38 cellular contexts compared by ENCODE assay signal in genomic region chr4:138887341-138887740, GRCh38.
"Had no signal": no experiment of that assay in that cellular context is flagged by ENCODE, and none has a peak within 500 bp of the region (broad histone marks: within the 10 kb centered on the region; RNA-seq: fewer than 3 reads in every experiment).

No MANE protein-coding gene starts in this region.

- H3K36me3 Mint-ChIP-seq: activated CD8-positive, alpha-beta memory T cell treated with anti-CD3 and anti-CD28 coated beads, Interleukin-2, amount 10 ng/mL, durations not matched to agents 7 days and 5 days; activated naive CD4-positive, alpha-beta T cell treated with anti-CD3 and anti-CD28 coated beads, Interleukin-2, amount 10 ng/mL, durations not matched to agents 7 days and 5 days; activated naive CD4-positive, alpha-beta T cell treated with anti-CD3 and anti-CD28 coated beads, Interleukin-2, amount 50 U/mL, for 24 hours; activated naive CD8-positive, alpha-beta T cell; activated naive CD8-positive, alpha-beta T cell treated with anti-CD3 and anti-CD28 coated beads, Interleukin-2, amount 10 ng/mL, durations not matched to agents 7 days and 5 days; brain had no signal

- DNase-seq: activated CD4-positive, alpha-beta memory T cell treated with anti-CD3 and anti-CD28 coated beads, Interleukin-2, amount 10 ng/mL, durations not matched to agents 7 days and 5 days; activated CD4-positive, alpha-beta T cell treated with anti-CD3 and anti-CD28 coated beads for 1 hour; activated CD4-positive, alpha-beta T cell treated with anti-CD3 and anti-CD28 coated beads for 36 hours; activated CD4-positive, alpha-beta T cell treated with anti-CD3 and anti-CD28 coated beads for 48 hours; activated CD4-positive, alpha-beta T cell treated with anti-CD3 and anti-CD28 coated beads, Interleukin-2, amount 10 ng/mL, durations not matched to agents 7 days and 5 days; activated CD4-positive, alpha-beta T cell treated with anti-CD3 and anti-CD28 coated beads, Interleukin-2, amount 50 U/mL, for 48 hours; activated CD4-positive, CD25-positive, alpha-beta regulatory T cell; activated CD8-positive, alpha-beta memory T cell treated with anti-CD3 and anti-CD28 coated beads for 24 hours; activated CD8-positive, alpha-beta memory T cell treated with anti-CD3 and anti-CD28 coated beads, Interleukin-2, amount 10 ng/mL, durations not matched to agents 7 days and 5 days; activated CD8-positive, alpha-beta memory T cell treated with anti-CD3 and anti-CD28 coated beads, Interleukin-2, amount 50 U/mL, for 48 hours; activated CD8-positive, alpha-beta T cell treated with anti-CD3 and anti-CD28 coated beads, Interleukin-2, amount 10 ng/mL, durations not matched to agents 7 days and 5 days; activated effector memory CD4-positive, alpha-beta T cell treated with Interleukin-2 at 50 U/mL for 16 hours; activated gamma-delta T cell; activated naive CD4-positive, alpha-beta T cell treated with anti-CD3 and anti-CD28 coated beads, Interleukin-2, amount 10 ng/mL, durations not matched to agents 7 days and 5 days; activated naive CD4-positive, alpha-beta T cell treated with Interleukin-2 at 50 U/mL for 16 hours; activated naive CD8-positive, alpha-beta T cell treated with anti-CD3 and anti-CD28 coated beads, Interleukin-2, amount 10 ng/mL, durations not matched to agents 7 days and 5 days; activated naive CD8-positive, alpha-beta T cell treated with anti-CD3 and anti-CD28 coated beads, Interleukin-2, amount 50 U/mL, for 24 hours; activated T-cell treated with anti-CD3 and anti-CD28 coated beads, Interleukin-2, amount 50 U/mL, for 24 hours; activated T-cell treated with anti-CD3 and anti-CD28 coated beads, Interleukin-2, amount 50 U/mL, for 48 hours; amygdala; anterior cingulate cortex; caudate nucleus; cerebellar nuclear complex; T-helper 2 cell; T-helper 9 cell; WERI-Rb-1 had no signal

- H3K4me3 ChIP-seq: ascending aorta, cardiac muscle cell had no signal

- H3K4me1 Mint-ChIP-seq: activated CD4-positive, alpha-beta T cell treated with anti-CD3 and anti-CD28 coated beads, Interleukin-2, amount 10 ng/mL, durations not matched to agents 7 days and 5 days; activated naive CD4-positive, alpha-beta T cell treated with anti-CD3 and anti-CD28 coated beads, Interleukin-2, amount 10 ng/mL, durations not matched to agents 7 days and 5 days; activated naive CD4-positive, alpha-beta T cell treated with anti-CD3 and anti-CD28 coated beads, Interleukin-2, amount 50 U/mL, for 24 hours; activated naive CD8-positive, alpha-beta T cell treated with anti-CD3 and anti-CD28 coated beads, Interleukin-2, amount 10 ng/mL, durations not matched to agents 7 days and 5 days; central memory CD8-positive, alpha-beta T cell had no signal

- H3K4me3 Mint-ChIP-seq: activated CD4-positive, alpha-beta memory T cell treated with anti-CD3 and anti-CD28 coated beads, Interleukin-2, amount 10 ng/mL, durations not matched to agents 7 days and 5 days; activated CD4-positive, alpha-beta T cell treated with anti-CD3 and anti-CD28 coated beads for 36 hours; activated CD4-positive, alpha-beta T cell treated with anti-CD3 and anti-CD28 coated beads, Interleukin-2, amount 10 ng/mL, durations not matched to agents 7 days and 5 days; activated CD8-positive, alpha-beta memory T cell treated with anti-CD3 and anti-CD28 coated beads, Interleukin-2, amount 10 ng/mL, durations not matched to agents 7 days and 5 days; activated CD8-positive, alpha-beta T cell treated with anti-CD3 and anti-CD28 coated beads, Interleukin-2, amount 10 ng/mL, durations not matched to agents 7 days and 5 days; activated naive CD4-positive, alpha-beta T cell treated with anti-CD3 and anti-CD28 coated beads, Interleukin-2, amount 10 ng/mL, durations not matched to agents 7 days and 5 days; activated naive CD4-positive, alpha-beta T cell treated with anti-CD3 and anti-CD28 coated beads, Interleukin-2, amount 50 U/mL, for 24 hours; activated naive CD8-positive, alpha-beta T cell; activated naive CD8-positive, alpha-beta T cell treated with anti-CD3 and anti-CD28 coated beads, Interleukin-2, amount 10 ng/mL, durations not matched to agents 7 days and 5 days; activated naive CD8-positive, alpha-beta T cell treated with anti-CD3 and anti-CD28 coated beads, Interleukin-2, amount 50 U/mL, for 24 hours; activated T-cell treated with anti-CD3 and anti-CD28 coated beads, Interleukin-2, amount 50 U/mL, for 24 hours; brain; central memory CD8-positive, alpha-beta T cell; T-helper 2 cell treated with Interferon-gamma antibody and Interleukin-4, amounts not matched to agents 5 μg/mL and 100 μg/mL, for 36 hours; WTC11 had no signal

- FAIRE-seq: bronchial epithelial cell, TTC549 had no signal

- H3K27ac Mint-ChIP-seq: activated CD4-positive, alpha-beta memory T cell treated with anti-CD3 and anti-CD28 coated beads, Interleukin-2, amount 10 ng/mL, durations not matched to agents 7 days and 5 days; activated CD4-positive, alpha-beta T cell treated with anti-CD3 and anti-CD28 coated beads for 36 hours; activated CD4-positive, alpha-beta T cell treated with anti-CD3 and anti-CD28 coated beads, Interleukin-2, amount 10 ng/mL, durations not matched to agents 7 days and 5 days; activated CD8-positive, alpha-beta memory T cell treated with anti-CD3 and anti-CD28 coated beads, Interleukin-2, amount 10 ng/mL, durations not matched to agents 7 days and 5 days; activated CD8-positive, alpha-beta T cell treated with anti-CD3 and anti-CD28 coated beads, Interleukin-2, amount 10 ng/mL, durations not matched to agents 7 days and 5 days; activated naive CD4-positive, alpha-beta T cell treated with anti-CD3 and anti-CD28 coated beads, Interleukin-2, amount 10 ng/mL, durations not matched to agents 7 days and 5 days; activated naive CD4-positive, alpha-beta T cell treated with anti-CD3 and anti-CD28 coated beads, Interleukin-2, amount 50 U/mL, for 24 hours; activated naive CD8-positive, alpha-beta T cell; activated naive CD8-positive, alpha-beta T cell treated with anti-CD3 and anti-CD28 coated beads, Interleukin-2, amount 10 ng/mL, durations not matched to agents 7 days and 5 days; activated naive CD8-positive, alpha-beta T cell treated with anti-CD3 and anti-CD28 coated beads, Interleukin-2, amount 50 U/mL, for 24 hours; activated T-cell treated with anti-CD3 and anti-CD28 coated beads, Interleukin-2, amount 50 U/mL, for 24 hours; activated T-helper 2 cell treated with anti-CD3 and anti-CD28 coated beads, Interferon-gamma antibody, Interleukin-2, Interleukin-4, amounts not matched to agents 10 μg/mL and 5 μg/mL and 100 μg/mL, durations not matched to agents 14 hours and 24 hours and 36 hours; brain; T-helper 2 cell treated with Interferon-gamma antibody and Interleukin-4, amounts not matched to agents 5 μg/mL and 100 μg/mL, for 36 hours; WTC11 had no signal

- H3K27ac ChIP-seq: ascending aorta, cardiac muscle cell, WERI-Rb-1 had no signal

- H3K36me3 ChIP-seq: ascending aorta, cardiac muscle cell, WERI-Rb-1 had no signal

- ATAC-seq: activated CD4-positive, alpha-beta T cell treated with anti-CD3 and anti-CD28 coated beads for 36 hours; activated CD4-positive, CD25-positive, alpha-beta regulatory T cell treated with anti-CD3 and anti-CD28 coated beads, Interleukin-2, amount 50 U/mL, for 24 hours; activated CD8-positive, alpha-beta memory T cell treated with anti-CD3 and anti-CD28 coated beads, Interleukin-2, amount 10 ng/mL, durations not matched to agents 7 days and 5 days; activated CD8-positive, alpha-beta T cell treated with anti-CD3 and anti-CD28 coated beads, Interleukin-2, amount 10 ng/mL, durations not matched to agents 7 days and 5 days; activated naive CD8-positive, alpha-beta T cell treated with anti-CD3 and anti-CD28 coated beads, Interleukin-2, amount 50 U/mL, for 24 hours; WTC11 had no signal

- H3K4me1 ChIP-seq: ascending aorta had no signal

- H3K27me3 ChIP-seq: ascending aorta, cardiac muscle cell had no signal

- H3K9me3 ChIP-seq: ascending aorta had no signal

- H3K27me3 Mint-ChIP-seq: activated naive CD8-positive, alpha-beta T cell treated with anti-CD3 and anti-CD28 coated beads, Interleukin-2, amount 10 ng/mL, durations not matched to agents 7 days and 5 days had no signal
